In genomic region chr1:225290244-225290643, GRCh38 we compare ENCODE assay signal across 28 cellular contexts.
"Had no signal": no experiment of that assay in that cellular context is flagged by ENCODE, and none has a peak within 500 bp of the region (broad histone marks: within the 10 kb centered on the region; RNA-seq: fewer than 3 reads in every experiment).

No MANE protein-coding gene starts in this region.

- H3K4me1 ChIP-seq: colonic mucosa, esophagus muscularis mucosa, esophagus squamous epithelium, foreskin keratinocyte, gastrocnemius medialis, gastroesophageal sphincter, heart left ventricle, heart right ventricle had no signal

- ATAC-seq: effector memory CD8-positive, alpha-beta T cell; esophagus mucosa; foreskin keratinocyte; gastrocnemius medialis; gastroesophageal sphincter; heart left ventricle; heart right ventricle had no signal

- FAIRE-seq: endometrium, endothelial cell of umbilical vein, frontal cortex had no signal

- H3K79me2 ChIP-seq: hepatocyte had no signal

- H3K4me3 ChIP-seq: colonic mucosa, coronary artery, dorsolateral prefrontal cortex, esophagus muscularis mucosa, esophagus squamous epithelium, gastrocnemius medialis, gastroesophageal sphincter, heart left ventricle, heart right ventricle, hepatocyte had no signal

- H3K36me3 ChIP-seq: colonic mucosa, esophagus muscularis mucosa, esophagus squamous epithelium, gastrocnemius medialis, gastroesophageal sphincter, heart left ventricle, heart right ventricle had no signal

- DNase-seq: colonic mucosa; cortex of kidney; dermis blood vessel endothelial cell; dorsolateral prefrontal cortex; effector CD4-positive, alpha-beta T cell; effector CD8-positive, alpha-beta T cell; effector memory CD4-positive, alpha-beta T cell; effector memory CD8-positive, alpha-beta T cell; endodermal cell; erythroblast; esophagus squamous epithelium; foreskin fibroblast; foreskin keratinocyte; foreskin melanocyte; gastrocnemius medialis; glutamatergic neuron; head of caudate nucleus; heart left ventricle; heart right ventricle had no signal

- H3K27me3 ChIP-seq: colonic mucosa, dorsolateral prefrontal cortex, esophagus muscularis mucosa, esophagus squamous epithelium, foreskin keratinocyte, gastroesophageal sphincter, heart left ventricle, heart right ventricle, hepatocyte had no signal

- H3K9me3 ChIP-seq: colonic mucosa, gastrocnemius medialis had no signal

- H3K27ac ChIP-seq: colonic mucosa, coronary artery, dorsolateral prefrontal cortex, epithelial cell of prostate, esophagus muscularis mucosa, esophagus squamous epithelium, foreskin keratinocyte, gastrocnemius medialis, gastroesophageal sphincter, heart left ventricle, heart right ventricle, hepatocyte had no signal

- H2AFZ ChIP-seq: hepatocyte had no signal

- H3K4me2 ChIP-seq: hepatocyte had no signal
